In the genomic region with DNA sequence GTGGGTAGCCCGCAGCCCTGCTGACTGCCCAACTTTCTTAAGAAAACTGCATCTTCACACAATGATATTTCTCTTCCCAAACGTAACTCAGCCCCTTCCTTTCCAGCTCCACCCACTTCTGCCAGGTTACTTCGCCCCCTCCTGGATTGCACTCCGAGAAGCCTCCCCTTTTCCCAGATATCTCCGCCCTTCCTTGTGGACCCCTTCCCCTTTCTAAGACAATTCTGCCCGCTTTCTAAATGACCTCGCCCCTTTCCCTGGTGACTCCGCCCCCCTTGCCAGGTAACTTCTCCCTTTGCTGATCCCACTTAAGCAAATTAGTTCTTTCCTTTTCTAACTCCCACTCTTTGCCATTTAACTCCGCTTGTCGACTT, we compare ENCODE assay signal across 8 cellular contexts. TPM values are rescaled to one million over a fixed set of nuclear protein-coding genes. Genes with fewer than 3 reads are reported as not detected.
A peak's percentile ranks its signal among the peaks of the same experiment; 100 is the strongest.
DNase-seq lines count a peak whose midpoint lies in the region; ATAC-seq and TF ChIP-seq lines count a peak whose summit lies in the region.

No MANE protein-coding gene starts in this region.

- peak overlapping the region; percentile 47 for H3K27ac ChIP-seq in AG04450 (ENCODE audit: low read depth, low read length)
- H3K27ac ChIP-seq in iPS-20b (ENCODE audit: low read length): peak overlapping the region; percentile 15
- peak overlapping the region; percentile 16 to 87 (median 80) for H3K27ac ChIP-seq in stomach

- H3K27me3 ChIP-seq in AG04450 (ENCODE audit: control insufficient read depth, insufficient read depth, low read length): no peaks in the 10 kb centered on the region
- H3K27me3 ChIP-seq in iPS-20b (ENCODE audit: insufficient read depth, low read length): peaks cover 19% of the 10 kb centered on the region
- peaks cover 0 to 5% (median 0%) of the 10 kb centered on the region in 3 donors for H3K27me3 ChIP-seq in stomach

- DNase-seq in AG04450 (ENCODE audit: low read depth, low spot score) (no peak), stomach (no peak), NCI-H146 treated with DMSO at 0.1 percent for 48 hours (lab: John Stamatoyannopoulos, UW; ENCODE audit: unreplicated experiment) (no peak)
- DNase-seq in activated CD4-positive, alpha-beta memory T cell treated with anti-CD3 and anti-CD28 coated beads, Interleukin-2, amount 10 ng/mL, durations not matched to agents 7 days and 5 days: no peak

- ATAC-seq in GM19438 (IDR thresholded peaks at IDR 0.05; ENCODE audit: low read depth, unreplicated experiment) (peak; percentile 6), esophagus mucosa (no peak), HG02970 (IDR thresholded peaks at IDR 0.05; ENCODE audit: low FRiP score, unreplicated experiment) (no peak)

- H3K9me3 Mint-ChIP-seq in activated CD4-positive, alpha-beta memory T cell treated with anti-CD3 and anti-CD28 coated beads, Interleukin-2, amount 10 ng/mL, durations not matched to agents 7 days and 5 days: no peaks in the 10 kb centered on the region

- peaks cover 12% of the 10 kb centered on the region for H3K4me1 Mint-ChIP-seq in activated CD4-positive, alpha-beta memory T cell treated with anti-CD3 and anti-CD28 coated beads, Interleukin-2, amount 10 ng/mL, durations not matched to agents 7 days and 5 days

- peak overlapping the region; percentile 89 for H3K4me3 Mint-ChIP-seq in activated CD4-positive, alpha-beta memory T cell treated with anti-CD3 and anti-CD28 coated beads, Interleukin-2, amount 10 ng/mL, durations not matched to agents 7 days and 5 days

- TF ChIP-seq POLR2A in stomach (IDR thresholded peaks at IDR 0.05): no peak

- peak overlapping the region; percentile 76 for H3K27ac Mint-ChIP-seq in activated CD4-positive, alpha-beta memory T cell treated with anti-CD3 and anti-CD28 coated beads, Interleukin-2, amount 10 ng/mL, durations not matched to agents 7 days and 5 days

- POLR2A ChIA-PET in AG04450 (lab: Yijun Ruan, JAX): interaction anchor here (0.6 to 2.9 kb wide), 11 partner anchors 9 to 954 kb away, joined by 3 to 28 read pairs (median 6); partner anchors contain the start of genes ETFB and ZNF175
- POLR2A ChIA-PET in activated CD4-positive, alpha-beta memory T cell treated with anti-CD3 and anti-CD28 coated beads, Interleukin-2, amount 10 ng/mL, durations not matched to agents 7 days and 5 days (lab: Charles Lee): interaction anchor here (0.7 to 5.2 kb wide), 7 partner anchors 15 to 68 kb away, joined by 3 to 37 read pairs (median 5); partner anchors contain the start of genes CLDND2 and ETFB

- CTCF ChIA-PET in AG04450 (lab: Charles Lee): interaction anchor here (0.6 to 1.2 kb wide), 12 partner anchors 10 to 318 kb away, joined by 3 to 17 read pairs (median 4); partner anchors contain the start of gene ETFB
- CTCF ChIA-PET in activated CD4-positive, alpha-beta memory T cell treated with anti-CD3 and anti-CD28 coated beads, Interleukin-2, amount 10 ng/mL, durations not matched to agents 7 days and 5 days (lab: Charles Lee): interaction anchor here (0.7 to 5.0 kb wide), 19 partner anchors 11 to 417 kb away, joined by 3 to 33 read pairs (median 7); partner anchors contain the start of genes C19orf84, CLDND2, ETFB and SIGLEC10

- H3K36me3 ChIP-seq in iPS-20b (ENCODE audit: insufficient read depth, low read depth, low read length) (no peaks in the 10 kb centered on the region), stomach (peaks cover 0 to 5% (median under 1%) of the 10 kb centered on the region in 4 donors)

- no peak for TF ChIP-seq EP300 in stomach (IDR thresholded peaks at IDR 0.05)

- H3K9ac ChIP-seq in iPS-20b (ENCODE audit: low read depth, low read length): peak overlapping the region; percentile 54; the same call in 1 of the 2 replicates

- intact Hi-C loops in stomach (cut with DNase I; ENCODE audit: low total_unique reads): loop anchor here (10.0 kb wide), 1 partner anchor 96 kb away; no protein-coding TSS in a partner anchor

- H3K9me3 ChIP-seq in AG04450 (ENCODE audit: control insufficient read depth, insufficient read depth, low read length) (0 out of 2 replicates have a peak, but pooled peaks cover under 1% of the 10 kb centered on the region), iPS-20b (ENCODE audit: insufficient read depth, low read depth, low read length) (no peaks in the 10 kb centered on the region), stomach (no peaks in the 10 kb centered on the region)

- H3K4me3 ChIP-seq in AG04450 (ENCODE audit: low read depth, low read length) (peak overlapping the region; percentile 75), iPS-20b (ENCODE audit: low read length) (peak overlapping the region; percentile 76), stomach (peak overlapping the region; percentile 55 to 83 (median 64))

- no peak; the same call in 1 of the 2 replicates for TF ChIP-seq CTCF in AG04450 (IDR thresholded peaks at IDR 0.05; ENCODE audit: low read depth, low read length)
- no peak for TF ChIP-seq CTCF in stomach (IDR thresholded peaks at IDR 0.05)

- 0 to 2% (median 1%) methylated on average over 10 of the region's 10 CpGs for WGBS in stomach, 5 donors

- H3K36me3 Mint-ChIP-seq in activated CD4-positive, alpha-beta memory T cell treated with anti-CD3 and anti-CD28 coated beads, Interleukin-2, amount 10 ng/mL, durations not matched to agents 7 days and 5 days (ENCODE audit: low read depth): no peaks in the 10 kb centered on the region

- peaks cover 8% of the 10 kb centered on the region; the same call in 1 of the 2 replicates for H3K4me1 ChIP-seq in iPS-20b (ENCODE audit: insufficient read depth, low read length)
- H3K4me1 ChIP-seq in stomach: peaks cover 8 to 27% (median 24%) of the 10 kb centered on the region in 4 donors

- H3K27me3 Mint-ChIP-seq in activated CD4-positive, alpha-beta memory T cell treated with anti-CD3 and anti-CD28 coated beads, Interleukin-2, amount 10 ng/mL, durations not matched to agents 7 days and 5 days: peaks cover 9% of the 10 kb centered on the region

RNA-seq across cellular contexts. Expression of gene VSIG10L, which starts 2.6 kb away (rescaled TPM):
- 0.96 and 1.0 TPM in 2 replicates for polyA plus RNA-seq in AG04450 (2011; rRNA removed)
- polyA minus RNA-seq in AG04450 (2011; rRNA and poly(A)+ RNA removed): 0.09 and 0.30 TPM in 2 replicates
- total RNA-seq in activated CD4-positive, alpha-beta memory T cell treated with anti-CD3 and anti-CD28 coated beads, Interleukin-2, amount 10 ng/mL, durations not matched to agents 7 days and 5 days: 1 to 10 TPM; 2.3 to 2.5 TPM
- total RNA-seq in stomach: 1 to 10 TPM in 1 of 5 donors, under 1 TPM in 2, not detected in 2; 0.29 to 2.2 (median 0.37) TPM
- polyA plus RNA-seq in stomach: 10 to 100 TPM in 1 of 3 donors, 1 to 10 TPM in 1, not detected in 1; 1.1 to 39.6 TPM
- 103 TPM for total RNA-seq in esophagus mucosa

RNA-seq across cellular contexts. Expression of gene ETFB, which starts 26.9 kb away (rescaled TPM):
- 80.8 and 86.6 TPM in 2 replicates for polyA plus RNA-seq in AG04450 (2011; rRNA removed)
- 80.8 and 91.3 TPM in 2 replicates for polyA minus RNA-seq in AG04450 (2011; rRNA and poly(A)+ RNA removed)
- total RNA-seq in activated CD4-positive, alpha-beta memory T cell treated with anti-CD3 and anti-CD28 coated beads, Interleukin-2, amount 10 ng/mL, durations not matched to agents 7 days and 5 days: 100 to 1,000 TPM; 126 to 131 TPM
- total RNA-seq in stomach: 100 to 1,000 TPM in 1 of 5 donors, 10 to 100 TPM in 3, 1 to 10 TPM in 1; 1.2 to 211 (median 53.4) TPM
- 100 to 1,000 TPM; 146 to 177 (median 157) TPM for polyA plus RNA-seq in stomach
- total RNA-seq in esophagus mucosa: 142 TPM

RNA-seq across cellular contexts. Expression of gene IGLON5, which starts 27.9 kb away (rescaled TPM):
- polyA plus RNA-seq in AG04450 (2011; rRNA removed): not detected in 2 replicates
- polyA minus RNA-seq in AG04450 (2011; rRNA and poly(A)+ RNA removed): not detected in 2 replicates
- under 1 TPM; 0.68 to 0.81 TPM for total RNA-seq in activated CD4-positive, alpha-beta memory T cell treated with anti-CD3 and anti-CD28 coated beads, Interleukin-2, amount 10 ng/mL, durations not matched to agents 7 days and 5 days
- total RNA-seq in stomach: under 1 TPM in 1 of 5 donors, not detected in 4; 0.18 TPM
- polyA plus RNA-seq in stomach: under 1 TPM in 1 of 3 donors, not detected in 2; 0.13 TPM
- not detected for total RNA-seq in esophagus mucosa

RNA-seq across cellular contexts. Expression of gene CLDND2, which starts 29.5 kb away (rescaled TPM):
- polyA plus RNA-seq in AG04450 (2011; rRNA removed): not detected in 2 replicates
- not detected in 2 replicates for polyA minus RNA-seq in AG04450 (2011; rRNA and poly(A)+ RNA removed)
- total RNA-seq in activated CD4-positive, alpha-beta memory T cell treated with anti-CD3 and anti-CD28 coated beads, Interleukin-2, amount 10 ng/mL, durations not matched to agents 7 days and 5 days: 1 to 10 TPM; 6.4 to 8.2 TPM
- total RNA-seq in stomach: not detected
- 1 to 10 TPM in 2 of 3 donors, under 1 TPM in 1; 0.88 to 4.3 (median 1.3) TPM for polyA plus RNA-seq in stomach
- total RNA-seq in esophagus mucosa: 1.1 TPM

RNA-seq across cellular contexts. Expression of gene NKG7, which starts 33.2 kb away (rescaled TPM):
- polyA plus RNA-seq in AG04450 (2011; rRNA removed): not detected in 2 replicates
- not detected in 2 replicates for polyA minus RNA-seq in AG04450 (2011; rRNA and poly(A)+ RNA removed)
- total RNA-seq in activated CD4-positive, alpha-beta memory T cell treated with anti-CD3 and anti-CD28 coated beads, Interleukin-2, amount 10 ng/mL, durations not matched to agents 7 days and 5 days: 100 to 1,000 TPM; 417 to 428 TPM
- 1 to 10 TPM in 1 of 5 donors, not detected in 4; 7.7 TPM for total RNA-seq in stomach
- polyA plus RNA-seq in stomach: 1 to 10 TPM; 2.1 to 7.3 (median 3.1) TPM
- not detected for total RNA-seq in esophagus mucosa

Comparison
In these comparisons a context has a peak if more than half of its experiments do, and no peak if none do; other contexts are left out.
1. H3K27ac ChIP-seq: peak in every context shown above with its lines; median percentile 80 in stomach; 47 in AG04450; 15 in iPS-20b.
2. RNA of gene VSIG10L, which starts 2.6 kb away (total RNA-seq): 103 TPM in esophagus mucosa (single experiment); 2.3 to 2.5 TPM in activated CD4-positive, alpha-beta memory T cell treated with anti-CD3 and anti-CD28 coated beads, Interleukin-2, amount 10 ng/mL, durations not matched to agents 7 days and 5 days and 0.29 to 2.2 TPM in stomach; every median in the first group is over 10 times any median in the second.
3. Peak in every context shown above with its lines, with median percentiles within 50 percentile points of each other: H3K4me3 ChIP-seq.